ENCODE assay signal across 13 cellular contexts in genomic region chr19:491146-491741, GRCh38. TPM values are rescaled to one million over a fixed set of nuclear protein-coding genes. Genes with fewer than 3 reads are reported as not detected.
DNase-seq lines count a peak whose midpoint lies in the region; ATAC-seq, FAIRE-seq and TF ChIP-seq lines count a peak whose summit lies in the region.
"Had no signal": no experiment of that assay in that cellular context is flagged by ENCODE, and none has a peak within 500 bp of the region (broad histone marks: within the 10 kb centered on the region; RNA-seq: fewer than 3 reads in every experiment).

No MANE protein-coding gene starts in this region.

- peak overlapping the region in 1 of 4 experiments; percentile 9; a peak in 1 of 7 replicates for H3K9ac ChIP-seq in H1 (replicated peaks in 1 of 4; ENCODE audit: extremely low read depth in 1 of 4, low read depth in 3 of 4, low read length in 3 of 4)
- H3K9ac ChIP-seq: neural progenitor cell had no signal

- no peak overlapping the region for H3K4ac ChIP-seq in H1 (replicated peaks; ENCODE audit: insufficient read length, low read depth, low read length)

- POLR2A ChIA-PET in HEK293T (lab: Yijun Ruan, JAX) (interaction anchor here (1.0 to 1.4 kb wide), 3 partner anchors 15 to 40 kb away, joined by 3 to 5 read pairs (median 4); partner anchors contain the start of gene TPGS1), H1 (lab: Charles Lee; ENCODE audit: partially characterized antibody) (interaction anchor here (1.2 kb wide), 1 partner anchor 146 kb away, joined by 3 read pairs; the partner anchor contains the start of gene MIER2)

- no peak overlapping the region for H2BK12ac ChIP-seq in H1 (ENCODE audit: low read depth, low read length)

- H3K4me1 ChIP-seq in BE2C: no peaks in the 10 kb centered on the region
- H3K4me1 ChIP-seq in H1 (replicated peaks in 1 of 4; ENCODE audit: control insufficient read depth in 3 of 4, insufficient read depth in 4 of 4, low read length in 3 of 4): peaks cover 0 to 6% (median 2%) of the 10 kb centered on the region in 4 experiments; a peak in 3 of 7 replicates

- no peak overlapping the region for H2BK15ac ChIP-seq in H1 (ENCODE audit: low read length)

- H3K4me3 ChIP-seq in BE2C (ENCODE audit: low read depth, low read length): no peak overlapping the region
- no peak overlapping the region for H3K4me3 ChIP-seq in H1 (ENCODE audit: extremely low read depth in 1 of 4, insufficient read depth in 2 of 4, low read depth in 3 of 4, low read length in 4 of 4)
- H3K4me3 ChIP-seq: suprapubic skin had no signal

- H3K56ac ChIP-seq in H1 (replicated peaks; ENCODE audit: insufficient read length, low read depth, low read length): no peak overlapping the region

- H4K5ac ChIP-seq in H1 (ENCODE audit: insufficient read length, low read depth, low read length): no peak overlapping the region

- H3K23me2 ChIP-seq in H1 (ENCODE audit: low read depth, low read length): peaks cover 5% of the 10 kb centered on the region; the same call in 1 of the 2 replicates

- H2AFZ ChIP-seq in H1 (ENCODE audit: low read length): no peak overlapping the region
- H2AFZ ChIP-seq: neural progenitor cell had no signal

- CTCF ChIA-PET in HEK293T (lab: Yijun Ruan, JAX): interaction anchor here (1.1 kb wide), 1 partner anchor 15 kb away, joined by 3 read pairs; no protein-coding TSS in a partner anchor
- CTCF ChIA-PET in H1 (lab: Charles Lee; ENCODE audit: partially characterized antibody): interaction anchor here (0.8 to 1.6 kb wide), 5 partner anchors 15 to 127 kb away, joined by 3 to 7 read pairs (median 7); no protein-coding TSS in a partner anchor

- no peaks in the 10 kb centered on the region for H3K79me2 ChIP-seq in H1 (ENCODE audit: control insufficient read depth in 1 of 2, insufficient read depth in 2 of 2, low read length in 2 of 2)

- DNase-seq in BE2C: peak; percentile 69
- peak; percentile 74 for DNase-seq in HEK293T (ENCODE audit: extremely low spot score)
- DNase-seq in H1 (ENCODE audit: low read depth in 1 of 2, low spot score in 2 of 2): peak in 1 of 2 experiments; percentile 67
- no peak for DNase-seq in middle frontal gyrus (ENCODE audit: extremely low spot score, low spot score)
- DNase-seq in NOMO-1 treated with dmso at 0.1 percent for 144 hours (lab: John Stamatoyannopoulos, UW; ENCODE audit: unreplicated experiment): no peak
- DNase-seq: hippocampal formation, NCI-H2171 treated with DMSO at 0.1 percent for 48 hours had no signal

- H3K14ac ChIP-seq in H1 (ENCODE audit: insufficient read length): no peak overlapping the region

- no peak for FAIRE-seq in H1 (lab: Jason Lieb, UNC)
- FAIRE-seq: H54 had no signal

- H2AK5ac ChIP-seq in H1 (ENCODE audit: low read depth, low read length): no peak overlapping the region

- no peaks in the 10 kb centered on the region for H3K36me3 ChIP-seq in BE2C
- no peaks in the 10 kb centered on the region for H3K36me3 ChIP-seq in H1 (ENCODE audit: control insufficient read depth in 2 of 4, insufficient read depth in 4 of 4, low read length in 3 of 4)
- H3K36me3 ChIP-seq: neural progenitor cell, suprapubic skin had no signal

- no peak overlapping the region for H2BK20ac ChIP-seq in H1 (ENCODE audit: low read length)

- WGBS in H1 (ENCODE audit: extremely low coverage in 1 of 2, insufficient coverage in 1 of 2, insufficient read length in 1 of 2, insufficient replicate concordance in 2 of 2, low coverage in 1 of 2, low lambda C conversion rate in 2 of 2, missing lambda C conversion rate in 1 of 2), 2 experiments: 90% methylated on average over 22 of the region's 32 CpGs; no CpG with 5 or more reads in 1 of the 2 experiments

- H3K27me3 ChIP-seq in BE2C (peaks cover 4% of the 10 kb centered on the region), H1 (replicated peaks in 1 of 4; ENCODE audit: control insufficient read depth in 3 of 4, extremely low read depth in 1 of 4, insufficient read depth in 3 of 4, low read length in 3 of 4) (no peaks in the 10 kb centered on the region; a peak in 1 of 7 replicates)

- H2BK120ac ChIP-seq in H1 (replicated peaks; ENCODE audit: low read depth, low read length): no peak overlapping the region

- peaks cover 0 to 1% of the 10 kb centered on the region in 2 experiments for H4K20me1 ChIP-seq in H1 (replicated peaks in 1 of 2; ENCODE audit: control insufficient read depth in 1 of 2, insufficient read depth in 2 of 2, low read length in 2 of 2)

- TF ChIP-seq CTCF in BE2C (IDR thresholded peaks at IDR 0.05; ENCODE audit: low read depth, low read length) (no peak), H1 (IDR thresholded peaks at IDR 0.05; ENCODE audit: control extremely low read depth in 1 of 3, insufficient read depth in 1 of 3, low read depth in 1 of 3, low read length in 3 of 3) (no peak)

- peaks cover 8% of the 10 kb centered on the region for H3K9me3 ChIP-seq in BE2C
- H3K9me3 ChIP-seq in H1 (ENCODE audit: insufficient read depth in 2 of 2, low read depth in 1 of 2, low read length in 1 of 2): peaks cover 0 to 2% of the 10 kb centered on the region in 2 experiments; a peak in 1 of 4 replicates
- H3K9me3 ChIP-seq: suprapubic skin had no signal

- no peak overlapping the region; the same call in 1 of the 2 replicates for H3K27ac ChIP-seq in H1 (ENCODE audit: low read depth, low read length)
- H3K27ac ChIP-seq: neural progenitor cell, suprapubic skin had no signal

- no peak overlapping the region for H4K91ac ChIP-seq in H1 (replicated peaks; ENCODE audit: insufficient read length, low read length)

- ATAC-seq in HG03095 (IDR thresholded peaks at IDR 0.05; ENCODE audit: unreplicated experiment): no peak

- H3K79me1 ChIP-seq in H1 (ENCODE audit: low read depth, low read length): no peaks in the 10 kb centered on the region; the same call in 1 of the 2 replicates

- H4K8ac ChIP-seq in H1 (ENCODE audit: extremely low read depth, insufficient read depth, low read length): no peak overlapping the region

- TF ChIP-seq RAD21 in H1 (IDR thresholded peaks at IDR 0.05 in 1 of 2, conservative IDR thresholded peaks at IDR 0.05 in 1 of 2; ENCODE audit: low read depth in 2 of 2, low read length in 2 of 2): no peak

- H3K23ac ChIP-seq in H1 (ENCODE audit: insufficient read length): no peak overlapping the region

- TF ChIP-seq EP300 in H1 (IDR thresholded peaks at IDR 0.05; ENCODE audit: borderline replicate concordance in 1 of 2, low read depth in 2 of 2, low read length in 2 of 2): no peak

- peak overlapping the region; percentile 71 for H3K18ac ChIP-seq in H1 (ENCODE audit: extremely low read depth, low read length)

- H2BK5ac ChIP-seq in H1 (ENCODE audit: low read depth, low read length): no peak overlapping the region

- H3K4me2 ChIP-seq in H1 (ENCODE audit: insufficient read depth in 1 of 2, low read depth in 2 of 2, low read length in 2 of 2): no peak overlapping the region; a peak in 2 of 4 replicates

- TF ChIP-seq POLR2A in H1 (IDR thresholded peaks at IDR 0.05; ENCODE audit: control extremely low read depth in 1 of 2, low read depth in 2 of 2, low read length in 2 of 2): no peak

RNA-seq across cellular contexts. Expression of gene MADCAM1, which starts 5.0 kb away (rescaled TPM):
- polyA plus RNA-seq in BE2C (2012; ENCODE audit: insufficient read depth, insufficient read length, low read depth): 2.2 TPM
- 3.0 and 3.1 TPM in 2 replicates for total RNA-seq in H1 (2021; fragmentation: NEBNext Ultra II Directional; extraction: Animal tissue kit (Norgen Biotek cat#: 25700))
- 2.3 and 5.3 TPM in 2 replicates for polyA plus RNA-seq in H1 (2011; rRNA removed)
- 2.9 TPM for polyA plus RNA-seq in H1 (2011; cell fraction: cytosol; rRNA removed)
- 6.2 TPM for polyA plus RNA-seq in H1 (2011; cell fraction: nucleus; rRNA removed)
- polyA plus RNA-seq in H1 (2012, experiment 1 of 2): 1.3 to 3.4 TPM (median 2.3 TPM) in 4 replicates
- polyA plus RNA-seq in H1 (2012, experiment 2 of 2): 1.0 TPM
- 2.6 TPM for polyA plus RNA-seq in H1 (2013, experiment 1 of 2)
- 2.6 TPM for polyA plus RNA-seq in H1 (2013, experiment 2 of 2)
- 0.44 and 0.57 TPM in 2 replicates for polyA minus RNA-seq in H1 (2011; rRNA and poly(A)+ RNA removed)
- 3.5 TPM for polyA minus RNA-seq in H1 (2011; cell fraction: cytosol; rRNA and poly(A)+ RNA removed)
- polyA minus RNA-seq in H1 (2011; cell fraction: nucleus; rRNA and poly(A)+ RNA removed): 1.9 TPM
- polyA plus RNA-seq: CD14-positive monocyte had no signal

RNA-seq across cellular contexts. Expression of gene TPGS1, which starts 16.1 kb away (rescaled TPM):
- 78.4 TPM for polyA plus RNA-seq in BE2C (2012; ENCODE audit: insufficient read depth, insufficient read length, low read depth)
- total RNA-seq in H1 (2021; fragmentation: NEBNext Ultra II Directional; extraction: Animal tissue kit (Norgen Biotek cat#: 25700)): 9.1 and 10.2 TPM in 2 replicates
- polyA plus RNA-seq in H1 (2011; rRNA removed): 10.6 and 11.8 TPM in 2 replicates
- polyA plus RNA-seq in H1 (2011; cell fraction: cytosol; rRNA removed): 12.2 TPM
- 8.0 TPM for polyA plus RNA-seq in H1 (2011; cell fraction: nucleus; rRNA removed)
- 3.4 to 7.4 TPM (median 7.1 TPM) in 4 replicates for polyA plus RNA-seq in H1 (2012, experiment 1 of 2)
- 2.8 TPM for polyA plus RNA-seq in H1 (2012, experiment 2 of 2)
- 4.2 TPM for polyA plus RNA-seq in H1 (2013, experiment 1 of 2)
- 4.2 TPM for polyA plus RNA-seq in H1 (2013, experiment 2 of 2)
- polyA minus RNA-seq in H1 (2011; rRNA and poly(A)+ RNA removed): 0.59 and 0.60 TPM in 2 replicates
- polyA minus RNA-seq in H1 (2011; cell fraction: cytosol; rRNA and poly(A)+ RNA removed): 3.4 TPM
- 6.8 TPM for polyA minus RNA-seq in H1 (2011; cell fraction: nucleus; rRNA and poly(A)+ RNA removed)

RNA-seq across cellular contexts. Expression of gene SHC2, which starts 30.4 kb away (rescaled TPM):
- 1.8 TPM for polyA plus RNA-seq in BE2C (2012; ENCODE audit: insufficient read depth, insufficient read length, low read depth)
- 3.5 and 4.4 TPM in 2 replicates for total RNA-seq in H1 (2021; fragmentation: NEBNext Ultra II Directional; extraction: Animal tissue kit (Norgen Biotek cat#: 25700))
- polyA plus RNA-seq in H1 (2011; rRNA removed): 7.3 and 11.3 TPM in 2 replicates
- 8.0 TPM for polyA plus RNA-seq in H1 (2011; cell fraction: cytosol; rRNA removed)
- polyA plus RNA-seq in H1 (2011; cell fraction: nucleus; rRNA removed): 43.5 TPM
- polyA plus RNA-seq in H1 (2012, experiment 1 of 2): 4.7 to 7.8 TPM (median 6.4 TPM) in 4 replicates
- polyA plus RNA-seq in H1 (2012, experiment 2 of 2): 3.1 TPM
- 2.3 TPM for polyA plus RNA-seq in H1 (2013, experiment 1 of 2)
- 2.4 TPM for polyA plus RNA-seq in H1 (2013, experiment 2 of 2)
- polyA minus RNA-seq in H1 (2011; rRNA and poly(A)+ RNA removed): 2.3 and 3.7 TPM in 2 replicates
- 10.8 TPM for polyA minus RNA-seq in H1 (2011; cell fraction: cytosol; rRNA and poly(A)+ RNA removed)
- 5.7 TPM for polyA minus RNA-seq in H1 (2011; cell fraction: nucleus; rRNA and poly(A)+ RNA removed)
- polyA plus RNA-seq: CD14-positive monocyte had no signal

RNA-seq across cellular contexts. Expression of gene CDC34, which starts 40.3 kb away (rescaled TPM):
- 318 TPM for polyA plus RNA-seq in BE2C (2012; ENCODE audit: insufficient read depth, insufficient read length, low read depth)
- 129 and 133 TPM in 2 replicates for total RNA-seq in H1 (2021; fragmentation: NEBNext Ultra II Directional; extraction: Animal tissue kit (Norgen Biotek cat#: 25700))
- polyA plus RNA-seq in H1 (2011; rRNA removed): 95.9 and 152 TPM in 2 replicates
- 118 TPM for polyA plus RNA-seq in H1 (2011; cell fraction: cytosol; rRNA removed)
- polyA plus RNA-seq in H1 (2011; cell fraction: nucleus; rRNA removed): 164 TPM
- polyA plus RNA-seq in H1 (2012, experiment 1 of 2): 96.1 to 118 TPM (median 105 TPM) in 4 replicates
- polyA plus RNA-seq in H1 (2012, experiment 2 of 2): 88.6 TPM
- 91.1 TPM for polyA plus RNA-seq in H1 (2013, experiment 1 of 2)
- polyA plus RNA-seq in H1 (2013, experiment 2 of 2): 90.3 TPM
- 24.6 and 40.1 TPM in 2 replicates for polyA minus RNA-seq in H1 (2011; rRNA and poly(A)+ RNA removed)
- 50.3 TPM for polyA minus RNA-seq in H1 (2011; cell fraction: cytosol; rRNA and poly(A)+ RNA removed)
- polyA minus RNA-seq in H1 (2011; cell fraction: nucleus; rRNA and poly(A)+ RNA removed): 45.6 TPM

RNA-seq across cellular contexts. Expression of gene GZMM, which starts 52.6 kb away (rescaled TPM):
- 4.1 TPM for polyA plus RNA-seq in BE2C (2012; ENCODE audit: insufficient read depth, insufficient read length, low read depth)
- 0.32 and 0.59 TPM in 2 replicates for total RNA-seq in H1 (2021; fragmentation: NEBNext Ultra II Directional; extraction: Animal tissue kit (Norgen Biotek cat#: 25700))
- polyA plus RNA-seq in H1 (2011; rRNA removed): 0.09 and 0.19 TPM in 2 replicates
- polyA plus RNA-seq in H1 (2011; cell fraction: cytosol; rRNA removed): 0.26 TPM
- polyA plus RNA-seq in H1 (2011; cell fraction: nucleus; rRNA removed): 0.91 TPM
- 0.20 to 0.40 TPM in 2 of 4 replicates, not detected in the others for polyA plus RNA-seq in H1 (2012, experiment 1 of 2)
- 0.45 TPM for polyA plus RNA-seq in H1 (2012, experiment 2 of 2)
- polyA plus RNA-seq in H1 (2013, experiment 1 of 2): 0.12 TPM
- polyA plus RNA-seq in H1 (2013, experiment 2 of 2): 0.22 TPM
- not detected in 2 replicates for polyA minus RNA-seq in H1 (2011; rRNA and poly(A)+ RNA removed)
- not detected for polyA minus RNA-seq in H1 (2011; cell fraction: cytosol; rRNA and poly(A)+ RNA removed)
- polyA minus RNA-seq in H1 (2011; cell fraction: nucleus; rRNA and poly(A)+ RNA removed): not detected
- total RNA-seq: epithelial cell of proximal tubule had no signal

Comparison
In these comparisons a context has a peak if more than half of its experiments do, and no peak if none do; other contexts are left out.
1. DNase-seq: peak in BE2C (single experiment) and HEK293T (single experiment); none in middle frontal gyrus (single experiment) and NOMO-1 treated with dmso at 0.1 percent for 144 hours (single experiment).